1 cellular context compared by ENCODE assay signal in the genomic region with DNA sequence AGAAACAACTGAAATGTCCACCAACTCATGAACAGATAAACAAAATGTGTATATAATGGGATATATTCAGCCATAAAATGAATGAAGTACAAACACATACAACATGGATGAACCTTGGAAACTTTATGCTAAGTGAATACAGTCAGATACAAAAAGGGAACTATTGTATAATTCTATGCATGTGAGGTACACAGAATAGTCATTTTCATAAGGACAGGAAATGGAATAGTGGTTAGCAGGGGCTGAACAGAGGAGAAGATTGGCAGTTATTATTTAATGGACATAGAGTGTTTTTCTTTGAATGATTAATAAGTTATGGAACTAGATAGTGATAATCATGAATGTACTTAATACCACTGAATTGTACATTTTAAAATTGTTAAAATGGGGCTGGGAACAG.
TF ChIP-seq lines count a peak whose summit lies in the region.

No MANE protein-coding gene starts in this region.

TF ChIP-seq in SK-N-SH treated with all-trans-retinoic acid at 6 μM for 48 hours, 23 proteins besides CTCF, POLR2A, EP300 and RAD21:
- TF ChIP-seq, protein P1, sequence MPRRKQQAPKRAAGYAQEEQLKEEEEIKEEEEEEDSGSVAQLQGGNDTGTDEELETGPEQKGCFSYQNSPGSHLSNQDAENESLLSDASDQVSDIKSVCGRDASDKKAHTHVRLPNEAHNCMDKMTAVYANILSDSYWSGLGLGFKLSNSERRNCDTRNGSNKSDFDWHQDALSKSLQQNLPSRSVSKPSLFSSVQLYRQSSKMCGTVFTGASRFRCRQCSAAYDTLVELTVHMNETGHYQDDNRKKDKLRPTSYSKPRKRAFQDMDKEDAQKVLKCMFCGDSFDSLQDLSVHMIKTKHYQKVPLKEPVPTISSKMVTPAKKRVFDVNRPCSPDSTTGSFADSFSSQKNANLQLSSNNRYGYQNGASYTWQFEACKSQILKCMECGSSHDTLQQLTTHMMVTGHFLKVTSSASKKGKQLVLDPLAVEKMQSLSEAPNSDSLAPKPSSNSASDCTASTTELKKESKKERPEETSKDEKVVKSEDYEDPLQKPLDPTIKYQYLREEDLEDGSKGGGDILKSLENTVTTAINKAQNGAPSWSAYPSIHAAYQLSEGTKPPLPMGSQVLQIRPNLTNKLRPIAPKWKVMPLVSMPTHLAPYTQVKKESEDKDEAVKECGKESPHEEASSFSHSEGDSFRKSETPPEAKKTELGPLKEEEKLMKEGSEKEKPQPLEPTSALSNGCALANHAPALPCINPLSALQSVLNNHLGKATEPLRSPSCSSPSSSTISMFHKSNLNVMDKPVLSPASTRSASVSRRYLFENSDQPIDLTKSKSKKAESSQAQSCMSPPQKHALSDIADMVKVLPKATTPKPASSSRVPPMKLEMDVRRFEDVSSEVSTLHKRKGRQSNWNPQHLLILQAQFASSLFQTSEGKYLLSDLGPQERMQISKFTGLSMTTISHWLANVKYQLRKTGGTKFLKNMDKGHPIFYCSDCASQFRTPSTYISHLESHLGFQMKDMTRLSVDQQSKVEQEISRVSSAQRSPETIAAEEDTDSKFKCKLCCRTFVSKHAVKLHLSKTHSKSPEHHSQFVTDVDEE (CRISPR knock-in tag; IDR thresholded peaks at IDR 0.05) = no peak
- no peak for TF ChIP-seq CSDC2 (CRISPR knock-in tag; IDR thresholded peaks at IDR 0.05)
- TF ChIP-seq ZNF8 (CRISPR knock-in tag; IDR thresholded peaks at IDR 0.05) = no peak
- TF ChIP-seq ZFP3 (CRISPR knock-in tag; IDR thresholded peaks at IDR 0.05) = no peak
- TF ChIP-seq ZC3H10 (CRISPR knock-in tag; IDR thresholded peaks at IDR 0.05) = no peak
- TF ChIP-seq, protein P2, sequence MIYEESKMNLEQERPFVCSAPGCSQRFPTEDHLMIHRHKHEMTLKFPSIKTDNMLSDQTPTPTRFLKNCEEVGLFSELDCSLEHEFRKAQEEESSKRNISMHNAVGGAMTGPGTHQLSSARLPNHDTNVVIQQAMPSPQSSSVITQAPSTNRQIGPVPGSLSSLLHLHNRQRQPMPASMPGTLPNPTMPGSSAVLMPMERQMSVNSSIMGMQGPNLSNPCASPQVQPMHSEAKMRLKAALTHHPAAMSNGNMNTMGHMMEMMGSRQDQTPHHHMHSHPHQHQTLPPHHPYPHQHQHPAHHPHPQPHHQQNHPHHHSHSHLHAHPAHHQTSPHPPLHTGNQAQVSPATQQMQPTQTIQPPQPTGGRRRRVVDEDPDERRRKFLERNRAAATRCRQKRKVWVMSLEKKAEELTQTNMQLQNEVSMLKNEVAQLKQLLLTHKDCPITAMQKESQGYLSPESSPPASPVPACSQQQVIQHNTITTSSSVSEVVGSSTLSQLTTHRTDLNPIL (CRISPR knock-in tag; IDR thresholded peaks at IDR 0.05; ENCODE audit: low read depth) = no peak
- TF ChIP-seq ZFP30 (CRISPR knock-in tag; IDR thresholded peaks at IDR 0.05) = no peak
- no peak for TF ChIP-seq TCF4 (CRISPR knock-in tag; IDR thresholded peaks at IDR 0.05; ENCODE audit: borderline replicate concordance)
- no peak for TF ChIP-seq GLIS3 (CRISPR knock-in tag; IDR thresholded peaks at IDR 0.05)
- TF ChIP-seq, protein P3, sequence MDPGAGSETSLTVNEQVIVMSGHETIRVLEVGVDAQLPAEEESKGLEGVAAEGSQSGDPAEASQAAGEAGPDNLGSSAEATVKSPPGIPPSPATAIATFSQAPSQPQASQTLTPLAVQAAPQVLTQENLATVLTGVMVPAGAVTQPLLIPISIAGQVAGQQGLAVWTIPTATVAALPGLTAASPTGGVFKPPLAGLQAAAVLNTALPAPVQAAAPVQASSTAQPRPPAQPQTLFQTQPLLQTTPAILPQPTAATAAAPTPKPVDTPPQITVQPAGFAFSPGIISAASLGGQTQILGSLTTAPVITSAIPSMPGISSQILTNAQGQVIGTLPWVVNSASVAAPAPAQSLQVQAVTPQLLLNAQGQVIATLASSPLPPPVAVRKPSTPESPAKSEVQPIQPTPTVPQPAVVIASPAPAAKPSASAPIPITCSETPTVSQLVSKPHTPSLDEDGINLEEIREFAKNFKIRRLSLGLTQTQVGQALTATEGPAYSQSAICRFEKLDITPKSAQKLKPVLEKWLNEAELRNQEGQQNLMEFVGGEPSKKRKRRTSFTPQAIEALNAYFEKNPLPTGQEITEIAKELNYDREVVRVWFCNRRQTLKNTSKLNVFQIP (CRISPR knock-in tag; IDR thresholded peaks at IDR 0.05; ENCODE audit: borderline replicate concordance, low read depth) = no peak
- TF ChIP-seq SNAI2 (CRISPR knock-in tag; IDR thresholded peaks at IDR 0.05) = no peak
